In the genomic region with DNA sequence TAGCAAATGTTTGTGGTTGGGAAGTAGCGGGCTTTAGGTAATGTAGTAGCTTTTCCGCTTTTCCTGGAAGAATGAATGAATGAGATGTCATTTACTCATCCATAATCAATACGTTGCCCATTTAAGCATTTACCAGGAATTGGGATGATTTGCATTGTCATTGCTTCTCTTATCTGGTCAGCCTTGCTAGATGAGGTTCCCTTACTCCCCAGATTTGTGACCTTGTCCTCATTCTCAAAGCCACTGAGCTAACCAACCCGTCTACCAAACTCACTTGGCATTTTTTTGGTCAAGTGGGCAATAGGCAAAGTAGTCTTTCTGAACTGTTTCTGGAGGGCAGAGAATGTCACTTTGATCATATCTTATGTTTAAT, we compare ENCODE assay signal across 8 cellular contexts. TPM values are rescaled to one million over a fixed set of nuclear protein-coding genes. Genes with fewer than 3 reads are reported as not detected.
DNase-seq lines count a peak whose midpoint lies in the region; ATAC-seq and TF ChIP-seq lines count a peak whose summit lies in the region.

No MANE protein-coding gene starts in this region.

- H3K4me1 ChIP-seq in iPS DF 6.9 (ENCODE audit: control insufficient read depth, insufficient read depth, low read length), result peaks cover 6% of the 10 kb centered on the region

- H3K9me3 ChIP-seq in iPS DF 6.9 (ENCODE audit: control insufficient read depth, insufficient read depth, low read length), result peaks cover 2% of the 10 kb centered on the region; the same call in 1 of the 2 replicates

- H3K4me1 Mint-ChIP-seq in WTC11, result peaks cover 14% of the 10 kb centered on the region
- H3K4me1 Mint-ChIP-seq in stimulated activated naive B cell treated with anti-CD40 and anti-IgM and Interleukin-4, amounts not matched to agents 10 μg/mL and 1 μg/mL and 100 μg/mL, for 72 hours, result peaks cover 30 to 47% of the 10 kb centered on the region in 2 donors

- H3K27me3 ChIP-seq in iPS DF 6.9 (ENCODE audit: control insufficient read depth, insufficient read depth, low read length), result no peaks in the 10 kb centered on the region

- TF ChIP-seq CTCF in WTC11 (IDR thresholded peaks at IDR 0.05), result no peak

- peaks cover 14% of the 10 kb centered on the region for H3K27me3 Mint-ChIP-seq in WTC11 (ENCODE audit: low read depth)
- peaks cover 0 to 4% of the 10 kb centered on the region in 2 donors for H3K27me3 Mint-ChIP-seq in stimulated activated naive B cell treated with anti-CD40 and anti-IgM and Interleukin-4, amounts not matched to agents 10 μg/mL and 1 μg/mL and 100 μg/mL, for 72 hours

- H3K27ac Mint-ChIP-seq in WTC11, result peak overlapping the region; percentile 64; the same call in 1 of the 2 replicates
- peak overlapping the region; percentile 87 for H3K27ac Mint-ChIP-seq in stimulated activated naive B cell treated with anti-CD40 and anti-IgM and Interleukin-4, amounts not matched to agents 10 μg/mL and 1 μg/mL and 100 μg/mL, for 72 hours

- DNase-seq in NCI-H1417 (lab: John Stamatoyannopoulos, UW), result peak in 2 of 3 experiments; percentile 38 to 58
- no peak for DNase-seq in NCI-H1417 treated with DMSO at 0.1 percent for 48 hours (lab: John Stamatoyannopoulos, UW)
- no peak for DNase-seq in WTC11 (ENCODE audit: low spot score)
- no peak for DNase-seq in iPS DF 6.9 (ENCODE audit: low read depth, low spot score)
- no peak for DNase-seq in stimulated activated naive B cell treated with anti-CD40 and anti-IgM and Interleukin-4, amounts not matched to agents 10 μg/mL and 1 μg/mL and 100 μg/mL, for 72 hours
- no peak for DNase-seq in NCI-H146 (lab: John Stamatoyannopoulos, UW)
- DNase-seq in NCI-H526 (lab: John Stamatoyannopoulos, UW), result no peak

- H3K36me3 Mint-ChIP-seq in WTC11, result peaks cover 28% of the 10 kb centered on the region
- peaks cover 19 to 24% of the 10 kb centered on the region in 2 donors for H3K36me3 Mint-ChIP-seq in stimulated activated naive B cell treated with anti-CD40 and anti-IgM and Interleukin-4, amounts not matched to agents 10 μg/mL and 1 μg/mL and 100 μg/mL, for 72 hours

- CTCF ChIA-PET in WTC11 (lab: Charles Lee), result interaction anchor here (1.2 kb wide), 1 partner anchor 196 kb away, joined by 4 read pairs; no protein-coding TSS in a partner anchor

- no CpG with 5 or more reads among the region's 4 CpGs for WGBS in iPS DF 6.9 (ENCODE audit: insufficient coverage, insufficient read length)

- POLR2A ChIA-PET in WTC11 (lab: Charles Lee), result no interaction called here

- no peak overlapping the region for H3K27ac ChIP-seq in iPS DF 6.9 (ENCODE audit: low read length)

- ATAC-seq in WTC11 (no peak), GM19455 (IDR thresholded peaks at IDR 0.05; ENCODE audit: unreplicated experiment) (no peak)
- ATAC-seq in stimulated activated naive B cell treated with anti-CD40 and anti-IgM and Interleukin-4, amounts not matched to agents 10 μg/mL and 1 μg/mL and 100 μg/mL, for 72 hours (replicated peaks), result no peak

- H3K36me3 ChIP-seq in iPS DF 6.9 (ENCODE audit: control insufficient read depth, insufficient read depth, low read length), result 0 out of 2 replicates have a peak, but pooled peaks cover 3% of the 10 kb centered on the region

- H3K4me3 ChIP-seq in iPS DF 6.9 (ENCODE audit: low read length), result peak overlapping the region; percentile 65; the same call in 1 of the 2 replicates

- peaks cover 23% of the 10 kb centered on the region for H3K9me3 Mint-ChIP-seq in WTC11
- H3K9me3 Mint-ChIP-seq in stimulated activated naive B cell treated with anti-CD40 and anti-IgM and Interleukin-4, amounts not matched to agents 10 μg/mL and 1 μg/mL and 100 μg/mL, for 72 hours, result peaks cover 4% of the 10 kb centered on the region in 2 donors

- H3K4me3 Mint-ChIP-seq in WTC11, result peak overlapping the region; percentile 77
- H3K4me3 Mint-ChIP-seq in stimulated activated naive B cell treated with anti-CD40 and anti-IgM and Interleukin-4, amounts not matched to agents 10 μg/mL and 1 μg/mL and 100 μg/mL, for 72 hours, result peak overlapping the region; percentile 81 to 84

TF ChIP-seq in WTC11, 78 proteins besides CTCF, POLR2A, EP300 and RAD21:
- TF ChIP-seq NFATC4 (CRISPR knock-in tag; IDR thresholded peaks at IDR 0.05) (no peak), ZNF671 (CRISPR knock-in tag; IDR thresholded peaks at IDR 0.05) (no peak), ZNF423 (CRISPR knock-in tag; IDR thresholded peaks at IDR 0.05) (no peak), FOXK1 (CRISPR knock-in tag; IDR thresholded peaks at IDR 0.05) (no peak), SMAD4 (CRISPR knock-in tag; IDR thresholded peaks at IDR 0.05) (no peak), RELA (CRISPR knock-in tag; IDR thresholded peaks at IDR 0.05; ENCODE audit: borderline replicate concordance) (no peak), GTF2I (CRISPR knock-in tag; conservative IDR thresholded peaks at IDR 0.05) (no peak), TP53 (CRISPR knock-in tag; IDR thresholded peaks at IDR 0.05) (no peak), TEAD1 (CRISPR knock-in tag; IDR thresholded peaks at IDR 0.05) (no peak), CBFB (CRISPR knock-in tag; IDR thresholded peaks at IDR 0.05; ENCODE audit: low read depth) (no peak), ATF1 (CRISPR knock-in tag; IDR thresholded peaks at IDR 0.05) (no peak)
- TF ChIP-seq, protein P1, sequence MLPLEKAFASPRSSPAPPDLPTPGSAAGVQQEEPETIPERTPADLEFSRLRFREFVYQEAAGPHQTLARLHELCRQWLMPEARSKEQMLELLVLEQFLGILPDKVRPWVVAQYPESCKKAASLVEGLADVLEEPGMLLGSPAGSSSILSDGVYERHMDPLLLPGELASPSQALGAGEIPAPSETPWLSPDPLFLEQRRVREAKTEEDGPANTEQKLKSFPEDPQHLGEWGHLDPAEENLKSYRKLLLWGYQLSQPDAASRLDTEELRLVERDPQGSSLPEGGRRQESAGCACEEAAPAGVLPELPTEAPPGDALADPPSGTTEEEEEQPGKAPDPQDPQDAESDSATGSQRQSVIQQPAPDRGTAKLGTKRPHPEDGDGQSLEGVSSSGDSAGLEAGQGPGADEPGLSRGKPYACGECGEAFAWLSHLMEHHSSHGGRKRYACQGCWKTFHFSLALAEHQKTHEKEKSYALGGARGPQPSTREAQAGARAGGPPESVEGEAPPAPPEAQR (CRISPR knock-in tag; IDR thresholded peaks at IDR 0.05), result no peak
- TF ChIP-seq, protein P2, sequence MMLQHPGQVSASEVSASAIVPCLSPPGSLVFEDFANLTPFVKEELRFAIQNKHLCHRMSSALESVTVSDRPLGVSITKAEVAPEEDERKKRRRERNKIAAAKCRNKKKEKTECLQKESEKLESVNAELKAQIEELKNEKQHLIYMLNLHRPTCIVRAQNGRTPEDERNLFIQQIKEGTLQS (CRISPR knock-in tag; conservative IDR thresholded peaks at IDR 0.05), result no peak
- TF ChIP-seq, protein P3, sequence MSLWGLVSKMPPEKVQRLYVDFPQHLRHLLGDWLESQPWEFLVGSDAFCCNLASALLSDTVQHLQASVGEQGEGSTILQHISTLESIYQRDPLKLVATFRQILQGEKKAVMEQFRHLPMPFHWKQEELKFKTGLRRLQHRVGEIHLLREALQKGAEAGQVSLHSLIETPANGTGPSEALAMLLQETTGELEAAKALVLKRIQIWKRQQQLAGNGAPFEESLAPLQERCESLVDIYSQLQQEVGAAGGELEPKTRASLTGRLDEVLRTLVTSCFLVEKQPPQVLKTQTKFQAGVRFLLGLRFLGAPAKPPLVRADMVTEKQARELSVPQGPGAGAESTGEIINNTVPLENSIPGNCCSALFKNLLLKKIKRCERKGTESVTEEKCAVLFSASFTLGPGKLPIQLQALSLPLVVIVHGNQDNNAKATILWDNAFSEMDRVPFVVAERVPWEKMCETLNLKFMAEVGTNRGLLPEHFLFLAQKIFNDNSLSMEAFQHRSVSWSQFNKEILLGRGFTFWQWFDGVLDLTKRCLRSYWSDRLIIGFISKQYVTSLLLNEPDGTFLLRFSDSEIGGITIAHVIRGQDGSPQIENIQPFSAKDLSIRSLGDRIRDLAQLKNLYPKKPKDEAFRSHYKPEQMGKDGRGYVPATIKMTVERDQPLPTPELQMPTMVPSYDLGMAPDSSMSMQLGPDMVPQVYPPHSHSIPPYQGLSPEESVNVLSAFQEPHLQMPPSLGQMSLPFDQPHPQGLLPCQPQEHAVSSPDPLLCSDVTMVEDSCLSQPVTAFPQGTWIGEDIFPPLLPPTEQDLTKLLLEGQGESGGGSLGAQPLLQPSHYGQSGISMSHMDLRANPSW (CRISPR knock-in tag; conservative IDR thresholded peaks at IDR 0.05; ENCODE audit: low read depth), result no peak
- TF ChIP-seq, protein P4, sequence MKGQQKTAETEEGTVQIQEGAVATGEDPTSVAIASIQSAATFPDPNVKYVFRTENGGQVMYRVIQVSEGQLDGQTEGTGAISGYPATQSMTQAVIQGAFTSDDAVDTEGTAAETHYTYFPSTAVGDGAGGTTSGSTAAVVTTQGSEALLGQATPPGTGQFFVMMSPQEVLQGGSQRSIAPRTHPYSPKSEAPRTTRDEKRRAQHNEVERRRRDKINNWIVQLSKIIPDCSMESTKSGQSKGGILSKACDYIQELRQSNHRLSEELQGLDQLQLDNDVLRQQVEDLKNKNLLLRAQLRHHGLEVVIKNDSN (CRISPR knock-in tag; IDR thresholded peaks at IDR 0.05), result no peak

RNA-seq across cellular contexts. Expression of a gene that starts 0.8 kb away (rescaled TPM):
- 63.1 to 80.1 TPM (median 71.7 TPM) in 3 replicates for total RNA-seq in WTC11 (2021)

Comparison
In these comparisons a context has a peak if more than half of its experiments do, and no peak if none do; other contexts are left out.
1. DNase-seq: peak in NCI-H1417 (2 of 3); none in NCI-H1417 treated with DMSO at 0.1 percent for 48 hours (single experiment), WTC11 (single experiment), iPS DF 6.9 (single experiment), stimulated activated naive B cell treated with anti-CD40 and anti-IgM and Interleukin-4, amounts not matched to agents 10 μg/mL and 1 μg/mL and 100 μg/mL, for 72 hours (single experiment), NCI-H146 (single experiment) and NCI-H526 (0 of 2).